In the genomic region with DNA sequence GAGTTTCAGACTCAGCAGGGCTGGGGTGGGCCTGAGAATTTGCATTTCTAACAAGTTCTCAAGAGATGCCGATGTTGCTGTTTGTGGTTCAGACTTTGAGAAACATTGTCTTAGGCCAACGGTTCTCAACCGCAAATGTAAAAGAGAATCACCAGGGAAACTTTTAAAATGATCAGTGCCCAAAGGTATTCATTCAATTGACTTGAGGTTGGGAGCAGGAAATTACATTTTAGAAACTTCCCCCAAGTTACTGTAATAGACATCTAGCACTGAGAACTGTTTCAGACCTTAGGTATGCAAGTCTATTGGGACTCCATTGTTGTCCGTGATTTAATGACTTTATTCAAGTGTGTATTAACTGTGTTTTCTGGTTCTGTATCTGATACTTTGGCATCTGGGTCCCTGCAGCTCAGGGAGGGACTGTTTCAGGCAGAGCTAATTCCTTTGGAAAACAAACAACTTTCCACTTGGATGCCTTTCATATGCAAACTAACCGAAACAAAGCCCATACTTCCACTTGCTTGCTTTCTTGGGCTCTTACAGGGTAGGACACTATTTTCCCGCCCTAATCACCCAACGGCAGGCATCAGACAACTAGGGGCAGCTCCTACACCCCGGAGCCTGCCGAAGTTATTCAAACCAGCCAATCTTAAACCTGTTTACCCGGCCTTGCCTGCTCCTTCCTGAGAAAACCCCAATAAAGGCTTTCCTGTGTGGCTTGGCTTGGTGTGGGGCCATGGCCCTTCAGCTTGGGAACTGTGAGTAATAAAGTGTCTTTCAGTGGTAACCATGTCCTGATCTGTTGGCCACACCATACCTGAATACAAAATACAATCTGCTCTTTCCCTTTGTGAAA, we compare ENCODE assay signal across 10 cellular contexts.
A peak's percentile ranks its signal among the peaks of the same experiment; 100 is the strongest.
DNase-seq lines count a peak whose midpoint lies in the region; ATAC-seq lines count a peak whose summit lies in the region.
"Had no signal": no experiment of that assay in that cellular context is flagged by ENCODE, and none has a peak within 500 bp of the region (broad histone marks: within the 10 kb centered on the region; RNA-seq: fewer than 3 reads in every experiment).

No MANE protein-coding gene starts in this region.

- no peak overlapping the region for H3K4me3 ChIP-seq in naive thymus-derived CD4-positive, alpha-beta T cell (ENCODE audit: low read length)

- H3K27me3 ChIP-seq in naive thymus-derived CD4-positive, alpha-beta T cell (ENCODE audit: control insufficient read depth in 2 of 2, insufficient read depth in 2 of 2, low read length in 2 of 2) = no peaks in the 10 kb centered on the region

- CTCF ChIA-PET in naive thymus-derived CD4-positive, alpha-beta T cell (lab: Charles Lee) = no interaction called here

- POLR2A ChIA-PET in naive thymus-derived CD4-positive, alpha-beta T cell (lab: Charles Lee) = no interaction called here

- H3K27me3 Mint-ChIP-seq in natural killer cell treated with Interleukin-12 subunit alpha and Interleukin-12 subunit beta and Interleukin-15 and Interleukin-18, amount 100 ng/mL, for 72 hours = peaks cover 17 to 20% of the 10 kb centered on the region in 2 donors
- peaks cover 0 to 3% (median 0%) of the 10 kb centered on the region in 5 donors for H3K27me3 Mint-ChIP-seq in naive thymus-derived CD4-positive, alpha-beta T cell

- no peak overlapping the region for H3K4me3 Mint-ChIP-seq in natural killer cell treated with Interleukin-12 subunit alpha and Interleukin-12 subunit beta and Interleukin-15 and Interleukin-18, amount 100 ng/mL, for 72 hours
- no peak overlapping the region for H3K4me3 Mint-ChIP-seq in naive thymus-derived CD4-positive, alpha-beta T cell

- no peaks in the 10 kb centered on the region for H3K9me3 Mint-ChIP-seq in natural killer cell treated with Interleukin-12 subunit alpha and Interleukin-12 subunit beta and Interleukin-15 and Interleukin-18, amount 100 ng/mL, for 72 hours
- no peaks in the 10 kb centered on the region for H3K9me3 Mint-ChIP-seq in naive thymus-derived CD4-positive, alpha-beta T cell

- peak; percentile 44 for DNase-seq in kidney glomerular epithelial cell (lab: John Stamatoyannopoulos, UW)
- DNase-seq in natural killer cell treated with Interleukin-12 subunit alpha and Interleukin-12 subunit beta and Interleukin-15 and Interleukin-18, amount 100 ng/mL, for 72 hours (ENCODE audit: low spot score) = no peak
- no peak for DNase-seq in naive thymus-derived CD4-positive, alpha-beta T cell
- DNase-seq in HUDEP-2 (lab: John Stamatoyannopoulos, UW; ENCODE audit: unreplicated experiment in 76 of 76) = no peak
- DNase-seq in stimulated activated CD4-positive, alpha-beta T cell treated with anti-CD3 and anti-CD28 coated beads, Interleukin-4, amount 100 ng/mL, for 4 hours = no peak
- DNase-seq: foreskin melanocyte, retina had no signal

- no peaks in the 10 kb centered on the region for H3K9me3 ChIP-seq in naive thymus-derived CD4-positive, alpha-beta T cell (ENCODE audit: control insufficient read depth in 2 of 3, low read length in 3 of 3)

- ATAC-seq in GM18502 (IDR thresholded peaks at IDR 0.05; ENCODE audit: poor library complexity, unreplicated experiment) (peak; percentile 82), GM21723 (IDR thresholded peaks at IDR 0.05; ENCODE audit: unreplicated experiment) (peak; percentile 71), HG03575 (IDR thresholded peaks at IDR 0.05; ENCODE audit: extremely low read depth, insufficient number of reproducible peaks, low FRiP score, unreplicated experiment) (peak; percentile 37)
- ATAC-seq in natural killer cell treated with Interleukin-12 subunit alpha and Interleukin-12 subunit beta and Interleukin-15 and Interleukin-18, amount 100 ng/mL, for 72 hours = no peak
- ATAC-seq in naive thymus-derived CD4-positive, alpha-beta T cell = no peak

- no peak overlapping the region for H3K27ac Mint-ChIP-seq in natural killer cell treated with Interleukin-12 subunit alpha and Interleukin-12 subunit beta and Interleukin-15 and Interleukin-18, amount 100 ng/mL, for 72 hours
- no peak overlapping the region for H3K27ac Mint-ChIP-seq in naive thymus-derived CD4-positive, alpha-beta T cell

- H3K4me1 ChIP-seq in naive thymus-derived CD4-positive, alpha-beta T cell (ENCODE audit: control insufficient read depth in 2 of 2, insufficient read depth in 2 of 2, low read length in 2 of 2) = no peaks in the 10 kb centered on the region

- intact Hi-C loops in naive thymus-derived CD4-positive, alpha-beta T cell (cut with micrococcal nuclease) = no loop called here

- H3K27ac ChIP-seq in naive thymus-derived CD4-positive, alpha-beta T cell (ENCODE audit: low read depth, low read length) = no peak overlapping the region

- H3K4me1 Mint-ChIP-seq in natural killer cell treated with Interleukin-12 subunit alpha and Interleukin-12 subunit beta and Interleukin-15 and Interleukin-18, amount 100 ng/mL, for 72 hours (ENCODE audit: low read depth in 2 of 2) = peaks cover 0 to 3% of the 10 kb centered on the region in 2 donors
- peaks cover 0 to 9% (median 0%) of the 10 kb centered on the region in 7 donors for H3K4me1 Mint-ChIP-seq in naive thymus-derived CD4-positive, alpha-beta T cell

- H3K36me3 Mint-ChIP-seq in natural killer cell treated with Interleukin-12 subunit alpha and Interleukin-12 subunit beta and Interleukin-15 and Interleukin-18, amount 100 ng/mL, for 72 hours = no peaks in the 10 kb centered on the region
- peaks cover 0 to 4% (median 0%) of the 10 kb centered on the region in 5 donors for H3K36me3 Mint-ChIP-seq in naive thymus-derived CD4-positive, alpha-beta T cell

- H3K36me3 ChIP-seq in naive thymus-derived CD4-positive, alpha-beta T cell (ENCODE audit: control insufficient read depth in 2 of 3, insufficient read depth in 3 of 3, low read length in 3 of 3) = no peaks in the 10 kb centered on the region

Comparison
In these comparisons a context has a peak if more than half of its experiments do, and no peak if none do; other contexts are left out.
1. ATAC-seq: peak in GM18502 (single experiment), GM21723 (single experiment) and HG03575 (single experiment); none in natural killer cell treated with Interleukin-12 subunit alpha and Interleukin-12 subunit beta and Interleukin-15 and Interleukin-18, amount 100 ng/mL, for 72 hours (0 of 2) and naive thymus-derived CD4-positive, alpha-beta T cell (single experiment).